In genomic region chr16:56370836-56371235, GRCh38 we compare ENCODE assay signal across 2 cellular contexts.
TF ChIP-seq lines count a peak whose summit lies in the region.

No MANE protein-coding gene starts in this region.

TF ChIP-seq in HEK293, 187 proteins besides CTCF, POLR2A, EP300 and RAD21 (continued from another document):
- TF ChIP-seq AEBP2 (tag by site-specific recombination; IDR thresholded peaks at IDR 0.05; ENCODE audit: borderline replicate concordance) (no peak), GLIS1 (tag by site-specific recombination; IDR thresholded peaks at IDR 0.05) (peak; percentile 60), ZNF311 (tag by site-specific recombination; IDR thresholded peaks at IDR 0.05; ENCODE audit: borderline replicate concordance) (no peak), IKZF3 (tag by site-specific recombination; IDR thresholded peaks at IDR 0.05) (no peak), ZBTB20 (tag by site-specific recombination; IDR thresholded peaks at IDR 0.05) (peak; percentile 60), PRDM10 (tag by site-specific recombination; IDR thresholded peaks at IDR 0.05) (0 out of 2 replicates have a peak, but pooled peaks have one; percentile 15), KLF1 (tag by site-specific recombination; IDR thresholded peaks at IDR 0.05) (no peak), FEZF1 (tag by site-specific recombination; IDR thresholded peaks at IDR 0.05) (peak; percentile 36; the same call in 1 of the 2 replicates), ZNF837 (tag by site-specific recombination; IDR thresholded peaks at IDR 0.05) (no peak), ZNF426 (tag by site-specific recombination; IDR thresholded peaks at IDR 0.05) (no peak)
TF ChIP-seq in HEK293: peak in this region for 5.

TF ChIP-seq in HepG2, 621 proteins besides CTCF, POLR2A, EP300 and RAD21 (continued from another document):
- TF ChIP-seq FOXP1 (IDR thresholded peaks at IDR 0.05), result no peak
- TF ChIP-seq FOXP1 (CRISPR knock-in tag; IDR thresholded peaks at IDR 0.05), result peak; percentile 59
- no peak for TF ChIP-seq CEBPG (CRISPR knock-in tag; IDR thresholded peaks at IDR 0.05)
- TF ChIP-seq ZNF263 (CRISPR knock-in tag; IDR thresholded peaks at IDR 0.05), result no peak
